ENCODE assay signal across 8 cellular contexts in the genomic region with DNA sequence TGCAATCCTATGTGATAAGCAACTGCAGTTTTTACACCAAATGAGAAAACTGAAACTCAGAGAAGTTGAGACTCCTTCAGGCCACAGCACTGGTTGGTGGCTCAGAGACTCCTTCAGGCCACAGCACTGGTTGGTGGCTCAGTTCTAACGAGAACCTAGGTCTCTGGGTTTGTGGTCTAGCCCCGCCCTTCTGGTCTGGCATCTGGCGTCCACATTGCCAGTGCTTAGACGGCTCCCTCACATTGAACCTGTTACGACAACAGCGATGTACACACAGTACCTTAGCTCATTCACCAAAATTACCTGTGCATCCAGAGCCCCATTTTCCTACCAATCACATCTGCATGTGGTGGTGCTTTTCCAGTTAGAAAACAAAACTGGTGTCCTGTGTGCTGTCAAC.
A peak's percentile ranks its signal among the peaks of the same experiment; 100 is the strongest.
DNase-seq lines count a peak whose midpoint lies in the region; ATAC-seq lines count a peak whose summit lies in the region.

No MANE protein-coding gene starts in this region.

- peak overlapping the region; percentile 88 for H3K27ac Mint-ChIP-seq in activated naive CD4-positive, alpha-beta T cell treated with anti-CD3 and anti-CD28 coated beads for 36 hours

- H3K9me3 ChIP-seq in HUES48 (ENCODE audit: control insufficient read depth, insufficient read depth, low read length) (no peaks in the 10 kb centered on the region), MG63 (no peaks in the 10 kb centered on the region)

- H3K4me3 ChIP-seq in HUES48 (ENCODE audit: low read depth, low read length) (no peak overlapping the region), MG63 (no peak overlapping the region)

- H3K4me3 Mint-ChIP-seq in activated naive CD4-positive, alpha-beta T cell treated with anti-CD3 and anti-CD28 coated beads for 36 hours: no peak overlapping the region

- intact Hi-C loops in activated naive CD4-positive, alpha-beta T cell treated with anti-CD3 and anti-CD28 coated beads for 36 hours (cut with micrococcal nuclease): loop anchor here (1.0 to 2.0 kb wide), 14 partner anchors 46 to 1728 kb away; partner anchors contain the start of gene B3GALNT2

- no peak overlapping the region for H3K9ac ChIP-seq in HUES48 (ENCODE audit: low read depth, low read length)

- H3K9me3 Mint-ChIP-seq in activated naive CD4-positive, alpha-beta T cell treated with anti-CD3 and anti-CD28 coated beads for 36 hours: peaks cover 1% of the 10 kb centered on the region

- peaks cover 44% of the 10 kb centered on the region for H3K4me1 Mint-ChIP-seq in activated naive CD4-positive, alpha-beta T cell treated with anti-CD3 and anti-CD28 coated beads for 36 hours (ENCODE audit: low read depth)

- peak; percentile 44 for ATAC-seq in GM21423 (IDR thresholded peaks at IDR 0.05; ENCODE audit: unreplicated experiment)

- H3K27me3 Mint-ChIP-seq in activated naive CD4-positive, alpha-beta T cell treated with anti-CD3 and anti-CD28 coated beads for 36 hours (ENCODE audit: low read depth): no peaks in the 10 kb centered on the region

- H3K36me3 Mint-ChIP-seq in activated naive CD4-positive, alpha-beta T cell treated with anti-CD3 and anti-CD28 coated beads for 36 hours (ENCODE audit: low read depth): no peaks in the 10 kb centered on the region

- DNase-seq in ELR (ENCODE audit: low read depth) (peak; percentile 39), NCI-H2171 treated with DMSO at 0.1 percent for 48 hours (lab: John Stamatoyannopoulos, UW) (no peak), C1 segment of cervical spinal cord (lab: John Stamatoyannopoulos, UW) (no peak), MG63 (no peak)
- DNase-seq in activated naive CD4-positive, alpha-beta T cell treated with anti-CD3 and anti-CD28 coated beads for 36 hours: peak; percentile 46
- DNase-seq in stimulated activated CD4-positive, alpha-beta T cell treated with anti-CD3 and anti-CD28 coated beads, Interleukin-2, amount 100 ng/mL, for 24 hours: peak; percentile 36 to 55

- H3K36me3 ChIP-seq in HUES48 (ENCODE audit: control insufficient read depth, insufficient read depth, low read length) (no peaks in the 10 kb centered on the region), MG63 (no peaks in the 10 kb centered on the region; the same call in 1 of the 2 replicates)

- peak overlapping the region; percentile 54 for H3K27ac ChIP-seq in HUES48 (ENCODE audit: low read depth, low read length)

- 0 out of 2 replicates have a peak, but pooled peaks cover 6% of the 10 kb centered on the region for H3K4me1 ChIP-seq in HUES48 (ENCODE audit: control insufficient read depth, insufficient read depth, low read length)

- CTCF ChIA-PET in activated naive CD4-positive, alpha-beta T cell treated with anti-CD3 and anti-CD28 coated beads for 36 hours (lab: Charles Lee): interaction anchor here (0.6 to 3.4 kb wide), 4 partner anchors 11 to 156 kb away, joined by 4 to 12 read pairs (median 5); no protein-coding TSS in a partner anchor

- H3K27me3 ChIP-seq in HUES48 (ENCODE audit: control insufficient read depth, insufficient read depth, low read length) (no peaks in the 10 kb centered on the region), MG63 (no peaks in the 10 kb centered on the region)

Comparison
In these comparisons a context has a peak if more than half of its experiments do, and no peak if none do; other contexts are left out.
1. DNase-seq: peak in ELR (single experiment), activated naive CD4-positive, alpha-beta T cell treated with anti-CD3 and anti-CD28 coated beads for 36 hours (single experiment) and stimulated activated CD4-positive, alpha-beta T cell treated with anti-CD3 and anti-CD28 coated beads, Interleukin-2, amount 100 ng/mL, for 24 hours (2 of 2); none in NCI-H2171 treated with DMSO at 0.1 percent for 48 hours (single experiment), C1 segment of cervical spinal cord (0 of 14) and MG63 (single experiment).